ENCODE assay signal across 13 cellular contexts in the genomic region with DNA sequence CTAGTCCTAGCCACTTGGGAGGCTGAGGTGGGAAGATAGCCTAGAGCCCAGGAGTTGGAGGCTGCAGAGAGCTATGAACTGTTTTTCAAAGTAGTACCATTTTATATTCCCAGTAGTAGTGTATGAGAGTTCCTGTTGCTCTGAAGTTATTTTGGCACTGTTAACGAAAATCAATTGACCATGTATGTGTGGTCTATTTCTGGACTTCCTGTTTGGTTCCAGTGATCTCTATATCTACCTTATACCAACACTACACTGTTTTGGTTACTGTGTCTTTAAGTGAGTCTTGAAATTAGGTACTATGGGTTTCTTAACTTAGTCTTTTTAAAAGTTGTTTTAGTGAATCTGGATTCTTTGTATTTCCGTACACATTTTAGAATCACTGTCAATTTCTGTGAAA. TPM values are rescaled to one million over a fixed set of nuclear protein-coding genes. Genes with fewer than 3 reads are reported as not detected.
DNase-seq lines count a peak whose midpoint lies in the region; ATAC-seq lines count a peak whose summit lies in the region.
"Had no signal": no experiment of that assay in that cellular context is flagged by ENCODE, and none has a peak within 500 bp of the region (broad histone marks: within the 10 kb centered on the region; RNA-seq: fewer than 3 reads in every experiment).

No MANE protein-coding gene starts in this region.

- H4K20me1 ChIP-seq in Karpas-422 (ENCODE audit: insufficient read depth, low read depth, low read length) = no peaks in the 10 kb centered on the region

- peaks cover 61% of the 10 kb centered on the region for H3K36me3 ChIP-seq in Karpas-422 (ENCODE audit: insufficient read depth, low read length)
- H3K36me3 ChIP-seq: breast epithelium had no signal

- peaks cover 77% of the 10 kb centered on the region for H3K79me2 ChIP-seq in Karpas-422 (ENCODE audit: low read length)

- H3K9me3 Mint-ChIP-seq in memory B cell = no peaks in the 10 kb centered on the region

- peaks cover 16% of the 10 kb centered on the region for H3K4me1 Mint-ChIP-seq in memory B cell

- no peak for DNase-seq in memory B cell (ENCODE audit: low spot score in 2 of 2)
- DNase-seq in Karpas-422 = no peak
- no peak for DNase-seq in ureter (ENCODE audit: low spot score)
- DNase-seq in hippocampal formation (lab: John Stamatoyannopoulos, UW) = no peak
- DNase-seq: activated T-cell treated with anti-CD3 and anti-CD28 coated beads, Interleukin-2, amount 50 U/mL, for 1 hour; DMS153; NCI-H1417 treated with DMSO at 0.1 percent for 48 hours; PC-3; T1000 had no signal

- H3K9me3 ChIP-seq in Karpas-422 (ENCODE audit: low read length) = peaks cover 8% of the 10 kb centered on the region; the same call in 1 of the 2 replicates
- H3K9me3 ChIP-seq: breast epithelium had no signal

- H3K4me3 ChIP-seq in Karpas-422 (ENCODE audit: low read length) = no peak overlapping the region
- H3K4me3 ChIP-seq: breast epithelium had no signal

- H3K4me3 Mint-ChIP-seq in memory B cell = peak overlapping the region; percentile 43

- H3K4me2 ChIP-seq in Karpas-422 (ENCODE audit: low read depth, low read length, poor library complexity, severe bottlenecking) = no peak overlapping the region

- no peaks in the 10 kb centered on the region for H3K9me2 ChIP-seq in Karpas-422 (replicated peaks; ENCODE audit: insufficient read depth, low read length)

- no peak overlapping the region for H3K9ac ChIP-seq in Karpas-422 (ENCODE audit: low read length)

- H3K36me3 Mint-ChIP-seq in memory B cell = peaks cover 29% of the 10 kb centered on the region

- ATAC-seq in GM18870 (IDR thresholded peaks at IDR 0.05; ENCODE audit: unreplicated experiment) (peak; percentile 98), GM21576 (IDR thresholded peaks at IDR 0.05; ENCODE audit: unreplicated experiment) (peak; percentile 99), HG03139 (IDR thresholded peaks at IDR 0.05; ENCODE audit: unreplicated experiment) (peak; percentile 99), memory B cell (ENCODE audit: low read depth) (peak; percentile 69)
- ATAC-seq: PC-3 had no signal

- H2AFZ ChIP-seq in Karpas-422 (ENCODE audit: low read length) = no peak overlapping the region

- no peaks in the 10 kb centered on the region for H3K4me1 ChIP-seq in Karpas-422 (ENCODE audit: low read length)
- H3K4me1 ChIP-seq: breast epithelium had no signal

- H3K27ac ChIP-seq in Karpas-422 (ENCODE audit: low read length) = no peak overlapping the region
- H3K27ac ChIP-seq: breast epithelium had no signal

- no peaks in the 10 kb centered on the region for H3K27me3 Mint-ChIP-seq in memory B cell

- no peak overlapping the region for H3K27ac Mint-ChIP-seq in memory B cell

- H3K27me3 ChIP-seq in Karpas-422 (ENCODE audit: low read length) = no peaks in the 10 kb centered on the region
- H3K27me3 ChIP-seq: breast epithelium had no signal

RNA-seq across cellular contexts. Expression of gene SLF1, which starts 13.6 kb away (rescaled TPM):
- 24.4 and 26.3 TPM in 2 replicates for total RNA-seq in Karpas-422 (2014; rRNA removed; shearing (Covaris generic); ENCODE audit: low replicate concordance)
- total RNA-seq in ureter = 6.1 TPM

RNA-seq across cellular contexts. Expression of gene KIAA0825, which starts 13.6 kb away (rescaled TPM):
- 0.04 and 2.0 TPM in 2 replicates for total RNA-seq in Karpas-422 (2014; rRNA removed; shearing (Covaris generic); ENCODE audit: low replicate concordance)
- total RNA-seq in ureter = 5.9 TPM
